Comparison of ENCODE assay signal across 16 cellular contexts in genomic region chr10:46222364-46222935, GRCh38.
DNase-seq lines count a peak whose midpoint lies in the region; ATAC-seq and TF ChIP-seq lines count a peak whose summit lies in the region.
"Had no signal": no experiment of that assay in that cellular context is flagged by ENCODE, and none has a peak within 500 bp of the region (broad histone marks: within the 10 kb centered on the region; RNA-seq: fewer than 3 reads in every experiment).

No MANE protein-coding gene starts in this region.

- TF ChIP-seq CTCF in AG09309 (IDR thresholded peaks at IDR 0.05; ENCODE audit: control insufficient read depth, insufficient read depth, low read depth, low read length, missing control alignments), result no peak
- TF ChIP-seq CTCF in fibroblast of mammary gland (conservative IDR thresholded peaks at IDR 0.05; ENCODE audit: control insufficient read depth, insufficient read depth, low read depth, low read length), result no peak

- no peak overlapping the region for H3K4me3 ChIP-seq in AG09309 (ENCODE audit: control insufficient read depth, low read depth, low read length)
- no peak overlapping the region for H3K4me3 ChIP-seq in fibroblast of mammary gland (ENCODE audit: control insufficient read depth, low read depth, low read length)
- H3K4me3 ChIP-seq: heart right ventricle, neural progenitor cell, SJSA1 had no signal

- ATAC-seq in left colon, result no peak
- ATAC-seq: heart right ventricle, right cardiac atrium had no signal

- intact Hi-C loops in left colon (cut with DNase I, micrococcal nuclease), result no loop called here

- DNase-seq in AG09309 (ENCODE audit: low read depth) (peak; percentile 2), COLO829 (ENCODE audit: low spot score) (peak; percentile 29), RPMI7951 (ENCODE audit: low read depth) (peak; percentile 25), fibroblast of mammary gland (ENCODE audit: low read depth) (peak; percentile 11), NAMALWA (ENCODE audit: low spot score) (no peak), left colon (no peak), NCI-H1694 treated with DMSO at 0.1 percent for 48 hours (lab: John Stamatoyannopoulos, UW) (no peak), activated gamma-delta T cell treated with Interleukin-2 at 50 U/mL for 16 hours (no peak)
- DNase-seq: DMS79 treated with DMSO at 0.1 percent for 48 hours, foreskin fibroblast, heart right ventricle, NCI-H1105, NCI-H1930, right cardiac atrium had no signal

Comparison
In these comparisons a context has a peak if more than half of its experiments do, and no peak if none do; other contexts are left out.
1. DNase-seq: peak in AG09309 (single experiment), COLO829 (single experiment), RPMI7951 (single experiment) and fibroblast of mammary gland (single experiment); none in NAMALWA (single experiment), left colon (0 of 2), NCI-H1694 treated with DMSO at 0.1 percent for 48 hours (single experiment) and activated gamma-delta T cell treated with Interleukin-2 at 50 U/mL for 16 hours (single experiment).